In the genomic region with DNA sequence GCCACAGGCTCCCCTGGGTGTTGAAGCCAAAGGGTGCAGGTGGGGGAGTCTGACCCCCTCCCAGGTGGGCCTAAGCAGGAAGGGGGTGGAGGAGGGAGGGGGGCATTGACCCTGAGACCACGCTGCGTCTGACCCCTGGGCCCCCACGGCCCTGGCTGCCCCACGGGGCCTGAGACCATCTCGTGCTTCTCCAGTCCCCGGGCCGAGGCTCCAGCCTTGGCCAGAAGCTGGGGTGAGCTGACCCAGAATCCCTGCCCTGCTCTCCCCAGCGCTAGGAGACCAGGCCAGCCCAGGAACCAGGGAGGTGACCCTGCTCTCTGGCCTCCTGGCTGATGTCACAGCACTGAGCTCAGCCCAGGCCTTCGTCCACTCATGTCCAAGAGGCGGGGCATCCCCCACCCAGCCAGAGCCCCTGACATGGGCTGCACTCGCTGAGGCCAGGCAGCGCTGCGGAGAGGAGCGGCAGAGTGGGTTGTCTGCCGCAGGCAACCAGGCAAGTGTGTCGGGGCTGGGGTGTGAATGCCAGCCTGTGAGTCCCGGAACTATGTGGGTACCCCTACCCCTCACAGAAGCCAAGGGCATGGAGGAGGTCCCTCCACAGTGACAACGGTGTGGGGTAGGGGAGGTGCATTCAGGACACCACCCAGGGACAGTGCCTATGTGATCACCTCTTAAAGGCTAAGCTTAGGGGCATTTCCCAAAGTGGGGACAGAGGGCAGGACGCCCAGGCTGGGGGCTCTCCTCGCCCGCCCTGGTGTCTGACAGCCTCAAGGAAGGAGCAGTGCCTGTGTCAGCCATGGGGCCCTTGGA, we compare ENCODE assay signal across 21 cellular contexts. TPM values are rescaled to one million over a fixed set of nuclear protein-coding genes. Genes with fewer than 3 reads are reported as not detected.
DNase-seq lines count a peak whose midpoint lies in the region; ATAC-seq, FAIRE-seq and TF ChIP-seq lines count a peak whose summit lies in the region.
"Had no signal": no experiment of that assay in that cellular context is flagged by ENCODE, and none has a peak within 500 bp of the region (broad histone marks: within the 10 kb centered on the region; RNA-seq: fewer than 3 reads in every experiment).

No MANE protein-coding gene starts in this region.

- H3K27ac ChIP-seq in adrenal gland = peak overlapping the region in 3 of 5 donors; percentile 26 to 83 (median 45)
- H3K27ac ChIP-seq in gastroesophageal sphincter = peak overlapping the region; percentile 78 to 96 (median 94)
- H3K27ac ChIP-seq: GM23248, left lung had no signal

- H3K36me3 ChIP-seq in adrenal gland (replicated peaks in 1 of 2) (no peaks in the 10 kb centered on the region), gastroesophageal sphincter (peaks cover 0 to 56% of the 10 kb centered on the region in 2 donors)

- ATAC-seq in gastroesophageal sphincter = peak; percentile 28
- peak; percentile 56 for ATAC-seq in sciatic nerve
- ATAC-seq: activated CD8-positive, alpha-beta T cell treated with anti-CD3 and anti-CD28 coated beads for 36 hours; esophagus mucosa; left lung had no signal

- TF ChIP-seq CTCF in adrenal gland (IDR thresholded peaks at IDR 0.05) = no peak
- no peak for TF ChIP-seq CTCF in gastroesophageal sphincter (IDR thresholded peaks at IDR 0.05)

- intact Hi-C loops in adrenal gland (cut with DNase I) (no loop called here), sciatic nerve (cut with DNase I) (no loop called here)

- peak in 1 of 7 donors; percentile 51 for DNase-seq in adrenal gland
- no peak for DNase-seq in sciatic nerve (ENCODE audit: low spot score)
- DNase-seq in NCI-H2029 treated with DMSO at 0.1 percent for 48 hours (lab: John Stamatoyannopoulos, UW) = no peak
- no peak for DNase-seq in T-helper 2 cell
- no peak for DNase-seq in urothelium cell line (ENCODE audit: low spot score)
- no peak for DNase-seq in central memory CD4-positive, alpha-beta T cell
- DNase-seq: activated CD8-positive, alpha-beta T cell treated with anti-CD3 and anti-CD28 coated beads for 36 hours; activated naive CD4-positive, alpha-beta T cell treated with anti-CD3 and anti-CD28 coated beads, Interleukin-2, amount 50 U/mL, for 16 hours; activated T-cell treated with anti-CD3 and anti-CD28 coated beads, Interleukin-2, amount 50 U/mL, for 24 hours; GM23248; Kasumi-1; NCI-H1092 treated with DMSO at 0.1 percent for 48 hours; NCI-H2107; NCI-H524; occipital lobe; SHP77; stimulated activated CD4-positive, alpha-beta T cell treated with anti-CD3 and anti-CD28 coated beads, Interleukin-2, amount 100 ng/mL, for 24 hours had no signal

- in situ Hi-C loops in GM18951 (cut with MboI; ENCODE audit: low sequenced_read_pairs, unreplicated experiment) = no loop called here

- H3K9me3 ChIP-seq in adrenal gland (replicated peaks in 1 of 3) (no peaks in the 10 kb centered on the region), gastroesophageal sphincter (no peaks in the 10 kb centered on the region)
- H3K9me3 ChIP-seq: left lung had no signal

- H3K4me1 ChIP-seq in adrenal gland (replicated peaks in 1 of 2) = peaks cover 15 to 21% of the 10 kb centered on the region in 2 donors
- peaks cover 0 to 100% (median 66%) of the 10 kb centered on the region in 3 donors for H3K4me1 ChIP-seq in gastroesophageal sphincter

- 64 to 84% (median 72%) methylated on average over 7 to 21 of the region's 21 CpGs for WGBS in adrenal gland, 4 donors
- no CpG with 5 or more reads among the region's 21 CpGs for WGBS in gastroesophageal sphincter (ENCODE audit: low coverage in 1 of 2), 2 donors

- TF ChIP-seq EP300 in gastroesophageal sphincter (IDR thresholded peaks at IDR 0.05) = no peak

- FAIRE-seq in urothelium cell line (lab: Jason Lieb, UNC) = no peak

- TF ChIP-seq POLR2A in GM18951 (IDR thresholded peaks at IDR 0.05; ENCODE audit: extremely low read depth, insufficient read depth, insufficient read length) (peak; percentile 15), adrenal gland (IDR thresholded peaks at IDR 0.05) (no peak), gastroesophageal sphincter (IDR thresholded peaks at IDR 0.05) (peak; percentile 11 to 21)

- H3K27me3 ChIP-seq in adrenal gland (no peaks in the 10 kb centered on the region), gastroesophageal sphincter (no peaks in the 10 kb centered on the region)

- H3K4me3 ChIP-seq in adrenal gland = no peak overlapping the region
- no peak overlapping the region for H3K4me3 ChIP-seq in gastroesophageal sphincter
- H3K4me3 ChIP-seq: GM23248, left lung had no signal

RNA-seq across cellular contexts. Expression of gene TRMT61A, which starts 6.3 kb away (rescaled TPM):
- total RNA-seq in adrenal gland = 10 to 100 TPM in 7 of 8 donors, 1 to 10 TPM in 1; 9.7 to 18.1 (median 13.5) TPM
- 10 to 100 TPM in 2 of 3 donors, 1 to 10 TPM in 1; 2.5 to 26.0 (median 17.1) TPM for polyA plus RNA-seq in adrenal gland
- 10 to 100 TPM; 22.5 to 45.2 (median 30.9) TPM for total RNA-seq in gastroesophageal sphincter
- total RNA-seq in sciatic nerve = 12.4 TPM

RNA-seq across cellular contexts. Expression of gene CKB, which starts 12.7 kb away (rescaled TPM):
- total RNA-seq in adrenal gland (100 to 1,000 TPM in 7 of 8 donors, 10 to 100 TPM in 1; 95.6 to 410 (median 198) TPM), gastroesophageal sphincter (1,000 to 10,000 TPM in 2 of 4 donors, 100 to 1,000 TPM in 2; 453 to 1,624 (median 922) TPM), sciatic nerve (69.1 TPM)
- 100 to 1,000 TPM in 2 of 3 donors, 10 to 100 TPM in 1; 11.0 to 383 (median 303) TPM for polyA plus RNA-seq in adrenal gland

RNA-seq across cellular contexts. Expression of gene BAG5, which starts 27.2 kb away (rescaled TPM):
- total RNA-seq in adrenal gland (10 to 100 TPM; 17.8 to 33.5 (median 25.7) TPM), gastroesophageal sphincter (10 to 100 TPM; 31.1 to 41.3 (median 38.5) TPM), sciatic nerve (30.3 TPM)
- 10 to 100 TPM in 1 of 3 donors, 1 to 10 TPM in 2; 5.2 to 28.4 (median 5.6) TPM for polyA plus RNA-seq in adrenal gland

RNA-seq across cellular contexts. Expression of gene COA8, which starts 27.5 kb away (rescaled TPM):
- 10 to 100 TPM in 7 of 8 donors, 1 to 10 TPM in 1; 4.9 to 39.2 (median 29.7) TPM for total RNA-seq in adrenal gland
- 10 to 100 TPM; 29.7 to 59.6 (median 58.8) TPM for polyA plus RNA-seq in adrenal gland
- 10 to 100 TPM; 25.8 to 41.4 (median 28.4) TPM for total RNA-seq in gastroesophageal sphincter
- 37.4 TPM for total RNA-seq in sciatic nerve

Comparison
In these comparisons a context has a peak if more than half of its experiments do, and no peak if none do; other contexts are left out.
1. POLR2A ChIP-seq: peak in GM18951 (single experiment) and gastroesophageal sphincter (2 of 2); none in adrenal gland (0 of 2).